ENCODE assay signal across 19 cellular contexts in genomic region chr4:157997296-157997695, GRCh38.
"Had no signal": no experiment of that assay in that cellular context is flagged by ENCODE, and none has a peak within 500 bp of the region (broad histone marks: within the 10 kb centered on the region; RNA-seq: fewer than 3 reads in every experiment).

No MANE protein-coding gene starts in this region.

- H3K4me1 Mint-ChIP-seq: naive thymus-derived CD4-positive, alpha-beta T cell; neural progenitor cell; stimulated activated naive B cell treated with anti-CD40 and anti-IgM and Interleukin-4, amounts not matched to agents 10 μg/mL and 1 μg/mL and 100 μg/mL, for 72 hours; stimulated activated naive CD8-positive, alpha-beta T cell treated with anti-CD3 and anti-CD28 coated beads, Interleukin-15, amount 100 ng/mL, for 72 hours had no signal

- H3K27me3 ChIP-seq: dorsolateral prefrontal cortex, heart left ventricle, neural progenitor cell, sigmoid colon, testis, tibial nerve had no signal

- H3K36me3 Mint-ChIP-seq: naive thymus-derived CD4-positive, alpha-beta T cell; neural progenitor cell; stimulated activated naive B cell treated with anti-CD40 and anti-IgM and Interleukin-4, amounts not matched to agents 10 μg/mL and 1 μg/mL and 100 μg/mL, for 72 hours had no signal

- H3K27ac ChIP-seq: dorsolateral prefrontal cortex, neural progenitor cell, parathyroid adenoma, psoas muscle, sigmoid colon, skin epidermis, testis, tibial nerve had no signal

- H3K27me3 Mint-ChIP-seq: stimulated activated naive B cell treated with anti-CD40 and anti-IgM and Interleukin-4, amounts not matched to agents 10 μg/mL and 1 μg/mL and 100 μg/mL, for 72 hours; stimulated activated naive CD8-positive, alpha-beta T cell treated with anti-CD3 and anti-CD28 coated beads, Interleukin-15, amount 100 ng/mL, for 72 hours had no signal

- H3K4me3 ChIP-seq: dorsolateral prefrontal cortex, heart left ventricle, neural progenitor cell, psoas muscle, sigmoid colon, skin epidermis, testis, tibial nerve had no signal

- H3K9me3 ChIP-seq: heart left ventricle, psoas muscle, sigmoid colon, testis, tibial nerve had no signal

- H3K9ac ChIP-seq: neural progenitor cell, parathyroid adenoma had no signal

- DNase-seq: cortex of kidney; dorsolateral prefrontal cortex; effector CD8-positive, alpha-beta T cell; heart left ventricle; hypothalamus; kidney glomerular epithelial cell; naive thymus-derived CD4-positive, alpha-beta T cell; psoas muscle; sigmoid colon; stimulated activated CD4-positive, alpha-beta T cell treated with anti-CD3 and anti-CD28 coated beads, Interleukin-2, amount 100 ng/mL, for 24 hours; stimulated activated CD4-positive, alpha-beta T cell treated with anti-CD3 and anti-CD28 coated beads, Interleukin-4, amount 100 ng/mL, for 4 hours; stimulated activated naive B cell treated with anti-CD40 and anti-IgM and Interleukin-4, amounts not matched to agents 10 μg/mL and 1 μg/mL and 100 μg/mL, for 72 hours; stimulated activated naive CD8-positive, alpha-beta T cell treated with anti-CD3 and anti-CD28 coated beads, Interleukin-15, amount 100 ng/mL, for 72 hours; testis had no signal

- H3K9me3 Mint-ChIP-seq: naive thymus-derived CD4-positive, alpha-beta T cell; neural progenitor cell; stimulated activated naive B cell treated with anti-CD40 and anti-IgM and Interleukin-4, amounts not matched to agents 10 μg/mL and 1 μg/mL and 100 μg/mL, for 72 hours; stimulated activated naive CD8-positive, alpha-beta T cell treated with anti-CD3 and anti-CD28 coated beads, Interleukin-15, amount 100 ng/mL, for 72 hours had no signal

- H3K79me2 ChIP-seq: parathyroid adenoma had no signal

- ATAC-seq: esophagus mucosa; heart left ventricle; naive thymus-derived CD4-positive, alpha-beta T cell; psoas muscle; stimulated activated naive B cell treated with anti-CD40 and anti-IgM and Interleukin-4, amounts not matched to agents 10 μg/mL and 1 μg/mL and 100 μg/mL, for 72 hours; stimulated activated naive CD8-positive, alpha-beta T cell treated with anti-CD3 and anti-CD28 coated beads, Interleukin-15, amount 100 ng/mL, for 72 hours had no signal

- H2AFZ ChIP-seq: neural progenitor cell, parathyroid adenoma had no signal

- H3K36me3 ChIP-seq: heart left ventricle, neural progenitor cell, sigmoid colon, tibial nerve had no signal

- H3K4me1 ChIP-seq: parathyroid adenoma, psoas muscle had no signal

- H3K4me2 ChIP-seq: neural progenitor cell had no signal

- H3K27ac Mint-ChIP-seq: naive thymus-derived CD4-positive, alpha-beta T cell; neural progenitor cell; stimulated activated naive B cell treated with anti-CD40 and anti-IgM and Interleukin-4, amounts not matched to agents 10 μg/mL and 1 μg/mL and 100 μg/mL, for 72 hours; stimulated activated naive CD8-positive, alpha-beta T cell treated with anti-CD3 and anti-CD28 coated beads, Interleukin-15, amount 100 ng/mL, for 72 hours had no signal

- H3K4me3 Mint-ChIP-seq: naive thymus-derived CD4-positive, alpha-beta T cell; neural progenitor cell; stimulated activated naive B cell treated with anti-CD40 and anti-IgM and Interleukin-4, amounts not matched to agents 10 μg/mL and 1 μg/mL and 100 μg/mL, for 72 hours; stimulated activated naive CD8-positive, alpha-beta T cell treated with anti-CD3 and anti-CD28 coated beads, Interleukin-15, amount 100 ng/mL, for 72 hours had no signal
